23 cellular contexts compared by ENCODE assay signal in the genomic region with DNA sequence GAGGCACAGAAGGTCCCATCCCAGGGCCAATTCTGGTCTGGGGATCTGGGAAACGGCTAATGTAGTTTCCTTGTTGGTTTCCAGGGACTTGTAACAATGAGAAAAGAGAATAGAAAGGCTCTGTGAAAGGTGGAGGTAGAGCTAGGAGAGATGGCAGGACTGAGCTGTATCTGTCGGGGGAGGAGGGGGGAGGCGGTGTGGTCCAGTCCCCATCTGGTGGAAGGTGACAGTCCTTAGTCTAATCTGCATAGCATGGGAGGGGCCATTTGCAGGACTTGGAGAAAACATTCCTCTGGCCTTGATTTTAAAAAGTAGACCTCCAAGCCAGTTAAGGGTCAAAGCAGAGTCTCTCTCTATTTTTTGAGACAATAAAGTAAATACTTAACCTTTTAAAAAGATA.
"Had no signal": no experiment of that assay in that cellular context is flagged by ENCODE, and none has a peak within 500 bp of the region (broad histone marks: within the 10 kb centered on the region; RNA-seq: fewer than 3 reads in every experiment).

No MANE protein-coding gene starts in this region.

- H3K4me1 ChIP-seq: gastrocnemius medialis, heart left ventricle, pancreas, tibial nerve, upper lobe of left lung, uterus had no signal

- FAIRE-seq: kidney, pancreas, small intestine had no signal

- H3K36me3 ChIP-seq: gastrocnemius medialis, heart left ventricle, neutrophil, pancreas, right lobe of liver, thoracic aorta, tibial nerve, upper lobe of left lung, uterus had no signal

- H3K27ac ChIP-seq: gastrocnemius medialis, heart left ventricle, hepatocyte, neutrophil, pancreas, right lobe of liver, thoracic aorta, tibial nerve, upper lobe of left lung, uterus had no signal

- H3K79me2 ChIP-seq: hepatocyte had no signal

- ATAC-seq: effector memory CD8-positive, alpha-beta T cell; gastrocnemius medialis; heart left ventricle; left lobe of liver; mucosa of descending colon; natural killer cell treated with Interleukin-12 subunit alpha and Interleukin-12 subunit beta and Interleukin-15 and Interleukin-18, amount 100 ng/mL, for 72 hours; pancreas; right lobe of liver; stimulated activated naive B cell treated with anti-CD40 and anti-IgM and Interleukin-4, amounts not matched to agents 10 μg/mL and 1 μg/mL and 100 μg/mL, for 72 hours had no signal

- H3K4me2 ChIP-seq: hepatocyte had no signal

- DNase-seq: cortex of kidney; effector memory CD8-positive, alpha-beta T cell; foreskin fibroblast; gastrocnemius medialis; heart left ventricle; kidney; mucosa of descending colon; naive B cell; pancreas; right lobe of liver; small intestine; stimulated activated CD4-positive, alpha-beta T cell treated with anti-CD3 and anti-CD28 coated beads, Interleukin-15, amount 100 ng/mL, for 24 hours; stimulated activated CD4-positive, alpha-beta T cell treated with anti-CD3 and anti-CD28 coated beads, Interleukin-2, amount 100 ng/mL, for 48 hours; stimulated activated naive B cell treated with anti-CD40 and anti-IgM and Interleukin-4, amounts not matched to agents 10 μg/mL and 1 μg/mL and 100 μg/mL, for 72 hours; upper lobe of left lung; uterus had no signal

- H3K27me3 ChIP-seq: hepatocyte, pancreas, right lobe of liver, upper lobe of left lung, uterus had no signal

- H3K4me3 ChIP-seq: gastrocnemius medialis, heart left ventricle, hepatocyte, lung, mucosa of descending colon, pancreas, right lobe of liver, thoracic aorta, tibial nerve, upper lobe of left lung, uterus had no signal

- H2AFZ ChIP-seq: hepatocyte had no signal

- H3K9me3 ChIP-seq: gastrocnemius medialis, heart left ventricle, mucosa of descending colon, neutrophil, pancreas, right lobe of liver, thoracic aorta, tibial nerve, upper lobe of left lung, uterus had no signal
